In the genomic region with DNA sequence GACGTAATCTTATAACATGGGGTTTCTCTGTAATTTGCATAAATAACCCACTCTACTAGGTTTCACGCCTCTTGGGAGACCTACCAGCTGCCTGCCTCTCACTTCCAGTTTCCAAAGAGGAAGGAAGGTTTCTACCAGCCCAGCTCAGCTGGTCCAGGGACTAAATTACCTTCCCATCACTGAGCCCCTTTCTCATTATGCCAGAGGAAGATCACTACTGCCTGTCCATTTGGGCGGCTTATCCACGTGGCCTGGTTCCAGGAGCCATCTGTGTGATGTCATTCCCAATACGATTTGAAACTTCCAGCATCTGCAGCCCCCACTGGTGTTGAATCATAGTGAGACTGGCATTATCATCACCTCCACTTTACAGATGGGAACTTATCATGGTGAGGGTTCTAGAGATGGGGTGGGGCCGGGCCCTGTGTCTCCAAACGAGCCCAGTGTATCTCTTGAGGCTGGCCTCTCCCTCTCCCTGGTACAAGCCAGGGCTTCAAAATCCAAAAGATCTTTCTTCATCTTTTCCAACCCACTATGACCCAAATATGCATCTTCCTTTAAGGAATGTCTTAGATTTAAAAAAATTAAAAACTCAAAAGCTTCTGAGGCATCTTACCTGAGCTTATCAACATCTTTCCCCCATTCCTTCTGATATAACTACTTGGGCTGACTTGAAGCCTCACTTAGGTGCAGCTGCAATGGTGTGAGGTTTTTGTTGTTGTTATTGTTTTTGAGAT, we compare ENCODE assay signal across 13 cellular contexts.
DNase-seq lines count a peak whose midpoint lies in the region; ATAC-seq and TF ChIP-seq lines count a peak whose summit lies in the region.
"Had no signal": no experiment of that assay in that cellular context is flagged by ENCODE, and none has a peak within 500 bp of the region (broad histone marks: within the 10 kb centered on the region; RNA-seq: fewer than 3 reads in every experiment).

No MANE protein-coding gene starts in this region.

- CTCF ChIA-PET in activated CD4-positive, alpha-beta memory T cell treated with anti-CD3 and anti-CD28 coated beads, Interleukin-2, amount 10 ng/mL, durations not matched to agents 7 days and 5 days (lab: Charles Lee) = no interaction called here

- no peaks in the 10 kb centered on the region for H3K27me3 ChIP-seq in HAP-1 (ENCODE audit: low read depth)
- H3K27me3 ChIP-seq in spleen (replicated peaks in 1 of 7) = peaks cover 0 to 6% (median 0%) of the 10 kb centered on the region in 7 donors

- H3K4me3 ChIP-seq in HAP-1 (no peak overlapping the region), spleen (no peak overlapping the region)
- H3K4me3 ChIP-seq: skin epidermis, thoracic aorta had no signal

- no peaks in the 10 kb centered on the region for H3K27me3 Mint-ChIP-seq in activated CD4-positive, alpha-beta memory T cell treated with anti-CD3 and anti-CD28 coated beads, Interleukin-2, amount 10 ng/mL, durations not matched to agents 7 days and 5 days
- H3K27me3 Mint-ChIP-seq: activated T-cell treated with anti-CD3 and anti-CD28 coated beads, Interleukin-2, amount 50 U/mL, for 24 hours had no signal

- H3K9me3 Mint-ChIP-seq in activated CD4-positive, alpha-beta memory T cell treated with anti-CD3 and anti-CD28 coated beads, Interleukin-2, amount 10 ng/mL, durations not matched to agents 7 days and 5 days = no peaks in the 10 kb centered on the region
- H3K9me3 Mint-ChIP-seq: activated T-cell treated with anti-CD3 and anti-CD28 coated beads, Interleukin-2, amount 50 U/mL, for 24 hours had no signal

- no peaks in the 10 kb centered on the region for H3K36me3 ChIP-seq in HAP-1 (replicated peaks)
- H3K36me3 ChIP-seq in spleen = no peaks in the 10 kb centered on the region
- H3K36me3 ChIP-seq: thoracic aorta had no signal

- in situ Hi-C loops in HAP-1 (cut with MboI; ENCODE audit: low sequenced_read_pairs) = no loop called here

- ATAC-seq in GM18511 (IDR thresholded peaks at IDR 0.05; ENCODE audit: unreplicated experiment) = peak; percentile 92
- peak; percentile 95 for ATAC-seq in GM21529 (IDR thresholded peaks at IDR 0.05; ENCODE audit: unreplicated experiment)
- ATAC-seq in HG03354 (IDR thresholded peaks at IDR 0.05; ENCODE audit: poor library complexity, severe bottlenecking, unreplicated experiment) = peak; percentile 97

- H3K4me3 Mint-ChIP-seq in activated CD4-positive, alpha-beta memory T cell treated with anti-CD3 and anti-CD28 coated beads, Interleukin-2, amount 10 ng/mL, durations not matched to agents 7 days and 5 days = no peak overlapping the region
- H3K4me3 Mint-ChIP-seq: activated T-cell treated with anti-CD3 and anti-CD28 coated beads, Interleukin-2, amount 50 U/mL, for 24 hours had no signal

- no peak overlapping the region for H3K27ac ChIP-seq in spleen
- H3K27ac ChIP-seq: KMS-11, skin epidermis, thoracic aorta had no signal

- intact Hi-C loops in spleen (cut with DNase I; ENCODE audit: low total_unique reads) = no loop called here

- TF ChIP-seq CTCF in spleen (IDR thresholded peaks at IDR 0.05 in 8 of 11, conservative IDR thresholded peaks at IDR 0.05 in 3 of 11) = no peak

- TF ChIP-seq POLR2A in spleen (IDR thresholded peaks at IDR 0.05) = no peak

- WGBS in spleen, 5 donors = 51 to 68% (median 64%) methylated on average over 7 of the region's 7 CpGs

- H3K27ac Mint-ChIP-seq in activated CD4-positive, alpha-beta memory T cell treated with anti-CD3 and anti-CD28 coated beads, Interleukin-2, amount 10 ng/mL, durations not matched to agents 7 days and 5 days = no peak overlapping the region
- H3K27ac Mint-ChIP-seq: activated T-cell treated with anti-CD3 and anti-CD28 coated beads, Interleukin-2, amount 50 U/mL, for 24 hours had no signal

- peak; percentile 50 for DNase-seq in glomerular visceral epithelial cell (ENCODE audit: extremely low spot score)
- DNase-seq in HAP-1 (ENCODE audit: low spot score in 2 of 2) = no peak
- DNase-seq in spleen = no peak
- no peak for DNase-seq in activated CD4-positive, alpha-beta memory T cell treated with anti-CD3 and anti-CD28 coated beads, Interleukin-2, amount 10 ng/mL, durations not matched to agents 7 days and 5 days
- no peak for DNase-seq in NCI-H1694 (lab: John Stamatoyannopoulos, UW)
- DNase-seq: activated T-cell treated with anti-CD3 and anti-CD28 coated beads, Interleukin-2, amount 50 U/mL, for 24 hours; effector memory CD4-positive, alpha-beta T cell had no signal

- H3K9me3 ChIP-seq in HAP-1 = no peaks in the 10 kb centered on the region
- H3K9me3 ChIP-seq in spleen = peaks cover 0 to 4% (median 0%) of the 10 kb centered on the region in 8 donors
- H3K9me3 ChIP-seq: thoracic aorta had no signal

- peaks cover 6% of the 10 kb centered on the region for H3K4me1 ChIP-seq in HAP-1
- H3K4me1 ChIP-seq in spleen = peaks cover 8 to 36% (median 27%) of the 10 kb centered on the region in 6 donors

- POLR2A ChIA-PET in activated CD4-positive, alpha-beta memory T cell treated with anti-CD3 and anti-CD28 coated beads, Interleukin-2, amount 10 ng/mL, durations not matched to agents 7 days and 5 days (lab: Charles Lee) = no interaction called here

- H3K4me1 Mint-ChIP-seq in activated CD4-positive, alpha-beta memory T cell treated with anti-CD3 and anti-CD28 coated beads, Interleukin-2, amount 10 ng/mL, durations not matched to agents 7 days and 5 days = no peaks in the 10 kb centered on the region

- no peaks in the 10 kb centered on the region for H3K36me3 Mint-ChIP-seq in activated CD4-positive, alpha-beta memory T cell treated with anti-CD3 and anti-CD28 coated beads, Interleukin-2, amount 10 ng/mL, durations not matched to agents 7 days and 5 days (ENCODE audit: low read depth)
